ENCODE assay signal across 19 cellular contexts in genomic region chr20:13295637-13296036, GRCh38.
DNase-seq lines count a peak whose midpoint lies in the region; FAIRE-seq and TF ChIP-seq lines count a peak whose summit lies in the region.
"Had no signal": no experiment of that assay in that cellular context is flagged by ENCODE, and none has a peak within 500 bp of the region (broad histone marks: within the 10 kb centered on the region; RNA-seq: fewer than 3 reads in every experiment).

No MANE protein-coding gene starts in this region.

- no peaks in the 10 kb centered on the region for H3K36me3 ChIP-seq in H1 (ENCODE audit: control insufficient read depth in 2 of 4, insufficient read depth in 4 of 4, low read length in 3 of 4)
- no peaks in the 10 kb centered on the region for H3K36me3 ChIP-seq in neural progenitor cell
- H3K36me3 ChIP-seq: BLaER1 had no signal

- FAIRE-seq in H1 (lab: Jason Lieb, UNC), result no peak
- FAIRE-seq: A549, GM12892, HepG2, HTR-8/SVneo had no signal

- H3K4me3 Mint-ChIP-seq in H9 (no peak overlapping the region), neural progenitor cell (no peak overlapping the region), osteocyte (ENCODE audit: unreplicated experiment) (no peak overlapping the region)
- H3K4me3 Mint-ChIP-seq: CD14-positive monocyte; CD4-positive, alpha-beta memory T cell; HFFc6; IgD-negative memory B cell had no signal

- H3K4me2 ChIP-seq in H9 (ENCODE audit: insufficient read depth, insufficient read length, low read length) (no peak overlapping the region), H1 (ENCODE audit: insufficient read depth in 1 of 2, low read depth in 2 of 2, low read length in 2 of 2) (no peak overlapping the region), neural progenitor cell (no peak overlapping the region)
- H3K4me2 ChIP-seq: A549, BLaER1, KMS-11 had no signal

- no peak overlapping the region for H3T11ph ChIP-seq in H9 (ENCODE audit: low read length)

- TF ChIP-seq EP300 in H1 (IDR thresholded peaks at IDR 0.05; ENCODE audit: borderline replicate concordance in 1 of 2, low read depth in 2 of 2, low read length in 2 of 2), result no peak

- TF ChIP-seq RAD21 in H1 (IDR thresholded peaks at IDR 0.05 in 1 of 2, conservative IDR thresholded peaks at IDR 0.05 in 1 of 2; ENCODE audit: low read depth in 2 of 2, low read length in 2 of 2), result no peak

- CTCF ChIA-PET in H1 (lab: Charles Lee; ENCODE audit: partially characterized antibody), result interaction anchor here (1.2 to 1.4 kb wide), 4 partner anchors 12 to 251 kb away, joined by 3 to 5 read pairs (median 4); no protein-coding TSS in a partner anchor

- H3F3A ChIP-seq in neural progenitor cell (ENCODE audit: low read depth), result no peaks in the 10 kb centered on the region

- H3K27ac ChIP-seq in H9 (ENCODE audit: insufficient read length, low read depth, low read length), result no peak overlapping the region
- no peak overlapping the region for H3K27ac ChIP-seq in H1 (ENCODE audit: low read depth, low read length)
- H3K27ac ChIP-seq in neural progenitor cell, result no peak overlapping the region
- H3K27ac ChIP-seq: A549, BLaER1, KMS-11 had no signal

- H2BK120ac ChIP-seq in H9 (ENCODE audit: low read depth, low read length, poor library complexity, severe bottlenecking) (no peak overlapping the region), H1 (replicated peaks; ENCODE audit: low read depth, low read length) (no peak overlapping the region)

- no CpG with 5 or more reads among the region's 8 CpGs for WGBS in H9 (ENCODE audit: extremely low coverage, insufficient read length, low lambda C conversion rate)
- WGBS in H1 (ENCODE audit: extremely low coverage in 1 of 2, insufficient coverage in 1 of 2, insufficient read length in 1 of 2, insufficient replicate concordance in 2 of 2, low coverage in 1 of 2, low lambda C conversion rate in 2 of 2, missing lambda C conversion rate in 1 of 2), 2 experiments, result 92% methylated on average over 8 of the region's 8 CpGs; no CpG with 5 or more reads in 1 of the 2 experiments

- H3K79me2 ChIP-seq in H9 (ENCODE audit: insufficient read depth, low read length), result no peaks in the 10 kb centered on the region
- no peaks in the 10 kb centered on the region for H3K79me2 ChIP-seq in H1 (ENCODE audit: control insufficient read depth in 1 of 2, insufficient read depth in 2 of 2, low read length in 2 of 2)
- H3K79me2 ChIP-seq in neural progenitor cell (ENCODE audit: low read depth), result no peaks in the 10 kb centered on the region

- H3K18ac ChIP-seq in H9 (ENCODE audit: insufficient read length, low read depth, low read length) (no peak overlapping the region), H1 (ENCODE audit: extremely low read depth, low read length) (no peak overlapping the region)

- H3K9me3 ChIP-seq in H9 (ENCODE audit: control insufficient read depth, low read depth, low read length), result no peaks in the 10 kb centered on the region
- H3K9me3 ChIP-seq in H1 (ENCODE audit: insufficient read depth in 2 of 2, low read depth in 1 of 2, low read length in 1 of 2), result no peaks in the 10 kb centered on the region
- H3K9me3 ChIP-seq in neural progenitor cell (ENCODE audit: low read depth), result no peaks in the 10 kb centered on the region
- H3K9me3 ChIP-seq: A549, BLaER1 had no signal

- H2BK5ac ChIP-seq in H9 (ENCODE audit: insufficient read length, low read length) (no peak overlapping the region), H1 (ENCODE audit: low read depth, low read length) (no peak overlapping the region)

- no peak overlapping the region for H3K9ac ChIP-seq in H9 (ENCODE audit: extremely low read depth, insufficient read length, low read length)
- H3K9ac ChIP-seq in H1 (replicated peaks in 1 of 4; ENCODE audit: extremely low read depth in 1 of 4, low read depth in 3 of 4, low read length in 3 of 4), result no peak overlapping the region
- H3K9ac ChIP-seq in neural progenitor cell, result no peak overlapping the region
- H3K9ac ChIP-seq: BLaER1, KMS-11 had no signal

- H2BK20ac ChIP-seq in H9 (ENCODE audit: low read depth, low read length, poor library complexity, severe bottlenecking) (no peak overlapping the region), H1 (ENCODE audit: low read length) (no peak overlapping the region)

- H3K23me2 ChIP-seq in H9 (ENCODE audit: insufficient read length, low read depth, low read length, poor library complexity, severe bottlenecking) (no peaks in the 10 kb centered on the region), H1 (ENCODE audit: low read depth, low read length) (no peaks in the 10 kb centered on the region)

- no peak overlapping the region for H4K91ac ChIP-seq in H9 (ENCODE audit: insufficient read length, low read depth, low read length)
- no peak overlapping the region for H4K91ac ChIP-seq in H1 (replicated peaks; ENCODE audit: insufficient read length, low read length)

- no peak for TF ChIP-seq POLR2A in H1 (IDR thresholded peaks at IDR 0.05; ENCODE audit: control extremely low read depth in 1 of 2, low read depth in 2 of 2, low read length in 2 of 2)

- H3K4ac ChIP-seq in H9 (ENCODE audit: low read depth, low read length) (no peak overlapping the region), H1 (replicated peaks; ENCODE audit: insufficient read length, low read depth, low read length) (no peak overlapping the region)

- no peaks in the 10 kb centered on the region for H3K4me1 ChIP-seq in H9 (ENCODE audit: insufficient read depth, low read length)
- H3K4me1 ChIP-seq in H1 (replicated peaks in 1 of 4; ENCODE audit: control insufficient read depth in 3 of 4, insufficient read depth in 4 of 4, low read length in 3 of 4), result peaks cover 0 to 3% (median 0%) of the 10 kb centered on the region in 4 experiments; a peak in 1 of 7 replicates
- H3K4me1 ChIP-seq in neural progenitor cell, result no peaks in the 10 kb centered on the region

- H2AFZ ChIP-seq in H9 (ENCODE audit: low read length) (no peak overlapping the region), H1 (ENCODE audit: low read length) (no peak overlapping the region), neural progenitor cell (replicated peaks) (peak overlapping the region; percentile 26)

- H4K5ac ChIP-seq in H9 (ENCODE audit: insufficient read length, low read depth, low read length), result no peak overlapping the region
- H4K5ac ChIP-seq in H1 (ENCODE audit: insufficient read length, low read depth, low read length), result no peak overlapping the region

- H3K56ac ChIP-seq in H9 (ENCODE audit: insufficient read length, low read depth, low read length), result no peak overlapping the region
- no peak overlapping the region for H3K56ac ChIP-seq in H1 (replicated peaks; ENCODE audit: insufficient read length, low read depth, low read length)

- POLR2A ChIA-PET in H1 (lab: Charles Lee; ENCODE audit: partially characterized antibody), result no interaction called here

- no peak overlapping the region for H3K14ac ChIP-seq in H9 (ENCODE audit: insufficient read depth, low read length)
- no peak overlapping the region for H3K14ac ChIP-seq in H1 (ENCODE audit: insufficient read length)

- no peak overlapping the region for H3K23ac ChIP-seq in H9 (ENCODE audit: insufficient read length, low read depth, low read length)
- H3K23ac ChIP-seq in H1 (ENCODE audit: insufficient read length), result no peak overlapping the region

- H4K8ac ChIP-seq in H9 (replicated peaks; ENCODE audit: insufficient read length, low read depth, low read length), result no peak overlapping the region
- H4K8ac ChIP-seq in H1 (ENCODE audit: extremely low read depth, insufficient read depth, low read length), result no peak overlapping the region

- H4K20me1 ChIP-seq in H9 (ENCODE audit: control insufficient read depth, insufficient read depth, insufficient read length) (no peaks in the 10 kb centered on the region), H1 (replicated peaks in 1 of 2; ENCODE audit: control insufficient read depth in 1 of 2, insufficient read depth in 2 of 2, low read length in 2 of 2) (no peaks in the 10 kb centered on the region), neural progenitor cell (ENCODE audit: low read depth) (no peaks in the 10 kb centered on the region)
- H4K20me1 ChIP-seq: BLaER1 had no signal

- DNase-seq in H9 (peak; percentile 54), H1 (ENCODE audit: low read depth in 1 of 2, low spot score in 2 of 2) (peak in 1 of 2 experiments; percentile 41), neural progenitor cell (ENCODE audit: low spot score) (no peak), osteocyte (ENCODE audit: extremely low spot score, unreplicated experiment) (no peak), HUDEP-2 (lab: John Stamatoyannopoulos, UW; ENCODE audit: unreplicated experiment in 76 of 76) (no peak), A172 (ENCODE audit: low spot score) (no peak)
- DNase-seq: CD4-positive, alpha-beta memory T cell; DMS153; DMS79; GDM1; HFFc6 had no signal

- H3K36me3 Mint-ChIP-seq in H9 (ENCODE audit: insufficient read depth in 1 of 3, low read depth in 3 of 3) (no peaks in the 10 kb centered on the region), neural progenitor cell (no peaks in the 10 kb centered on the region), osteocyte (ENCODE audit: unreplicated experiment) (no peaks in the 10 kb centered on the region)
- H3K36me3 Mint-ChIP-seq: CD14-positive monocyte, IgD-negative memory B cell had no signal

- H2BK15ac ChIP-seq in H9 (ENCODE audit: low read depth, low read length) (no peak overlapping the region), H1 (ENCODE audit: low read length) (peak overlapping the region; percentile 46; the same call in 1 of the 2 replicates)

- no peak for TF ChIP-seq CTCF in H9 (conservative IDR thresholded peaks at IDR 0.05)
- TF ChIP-seq CTCF in H1 (IDR thresholded peaks at IDR 0.05; ENCODE audit: control extremely low read depth in 1 of 3, insufficient read depth in 1 of 3, low read depth in 1 of 3, low read length in 3 of 3), result no peak
- TF ChIP-seq CTCF in neural progenitor cell (IDR thresholded peaks at IDR 0.05), result no peak
- no peak for TF ChIP-seq CTCF in osteocyte (IDR thresholded peaks at IDR 0.05)

- no peaks in the 10 kb centered on the region for H3K79me1 ChIP-seq in H9 (ENCODE audit: insufficient read depth, low read depth, low read length, poor library complexity, severe bottlenecking)
- H3K79me1 ChIP-seq in H1 (ENCODE audit: low read depth, low read length), result no peaks in the 10 kb centered on the region

- H2AK5ac ChIP-seq in H9 (ENCODE audit: insufficient read length, low read length) (no peak overlapping the region), H1 (ENCODE audit: low read depth, low read length) (no peak overlapping the region)

- H3K27me3 ChIP-seq in H9 (ENCODE audit: insufficient read depth, low read length), result no peaks in the 10 kb centered on the region
- H3K27me3 ChIP-seq in H1 (replicated peaks in 1 of 4; ENCODE audit: control insufficient read depth in 3 of 4, extremely low read depth in 1 of 4, insufficient read depth in 3 of 4, low read length in 3 of 4), result no peaks in the 10 kb centered on the region
- no peaks in the 10 kb centered on the region for H3K27me3 ChIP-seq in neural progenitor cell
- H3K27me3 ChIP-seq: BLaER1 had no signal

- H3K4me3 ChIP-seq in H1 (ENCODE audit: extremely low read depth in 1 of 4, insufficient read depth in 2 of 4, low read depth in 3 of 4, low read length in 4 of 4) (no peak overlapping the region), neural progenitor cell (no peak overlapping the region)
- H3K4me3 ChIP-seq: A549, BLaER1 had no signal

- H3K27me3 Mint-ChIP-seq in H9 (ENCODE audit: low read depth), result no peaks in the 10 kb centered on the region
- peaks cover 2% of the 10 kb centered on the region for H3K27me3 Mint-ChIP-seq in neural progenitor cell (ENCODE audit: insufficient read depth, low read depth)
- H3K27me3 Mint-ChIP-seq in osteocyte (ENCODE audit: unreplicated experiment), result peaks cover 5% of the 10 kb centered on the region
- H3K27me3 Mint-ChIP-seq: CD4-positive, alpha-beta memory T cell; IgD-negative memory B cell had no signal

- H3K4me1 Mint-ChIP-seq in H9 (peaks cover 2 to 5% of the 10 kb centered on the region in 2 experiments; a peak in 2 of 4 replicates), neural progenitor cell (no peaks in the 10 kb centered on the region), osteocyte (ENCODE audit: unreplicated experiment) (no peaks in the 10 kb centered on the region)
- H3K4me1 Mint-ChIP-seq: CD14-positive monocyte; CD4-positive, alpha-beta memory T cell; IgD-negative memory B cell had no signal

- peak overlapping the region in 1 of 3 experiments; percentile 8; a peak in 1 of 7 replicates for H3K27ac Mint-ChIP-seq in H9
- no peak overlapping the region for H3K27ac Mint-ChIP-seq in neural progenitor cell
- H3K27ac Mint-ChIP-seq in osteocyte (ENCODE audit: unreplicated experiment), result no peak overlapping the region
- H3K27ac Mint-ChIP-seq: CD14-positive monocyte, HFFc6, IgD-negative memory B cell had no signal

- H2BK12ac ChIP-seq in H9 (ENCODE audit: insufficient read length, low read depth, low read length) (no peak overlapping the region), H1 (ENCODE audit: low read depth, low read length) (no peak overlapping the region)

- no peaks in the 10 kb centered on the region for H3K9me3 Mint-ChIP-seq in H9
- H3K9me3 Mint-ChIP-seq in neural progenitor cell, result no peaks in the 10 kb centered on the region
- H3K9me3 Mint-ChIP-seq in osteocyte (ENCODE audit: unreplicated experiment), result no peaks in the 10 kb centered on the region
- H3K9me3 Mint-ChIP-seq: CD14-positive monocyte; CD4-positive, alpha-beta memory T cell had no signal
